ENCODE assay signal across 20 cellular contexts in the genomic region with DNA sequence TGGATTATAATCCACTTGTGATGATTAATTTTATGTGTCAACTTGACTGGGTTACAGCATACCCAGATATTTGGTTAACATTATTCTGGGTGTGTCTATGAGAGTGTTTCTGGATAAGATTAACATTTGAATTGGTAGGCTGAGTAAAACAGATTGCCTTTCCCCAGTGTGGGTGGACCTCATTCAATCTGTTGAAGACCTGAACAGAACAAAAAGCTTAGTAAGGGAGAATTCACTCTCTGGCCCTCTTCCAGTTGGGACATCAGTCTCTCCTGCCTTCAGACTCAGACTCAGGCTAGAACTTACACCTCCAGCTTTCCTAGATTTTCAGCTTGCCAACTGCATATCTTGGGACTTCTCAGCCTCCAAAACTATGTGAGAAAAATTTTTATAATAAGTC. TPM values are rescaled to one million over a fixed set of nuclear protein-coding genes. Genes with fewer than 3 reads are reported as not detected.
DNase-seq lines count a peak whose midpoint lies in the region; ATAC-seq lines count a peak whose summit lies in the region.
"Had no signal": no experiment of that assay in that cellular context is flagged by ENCODE, and none has a peak within 500 bp of the region (broad histone marks: within the 10 kb centered on the region; RNA-seq: fewer than 3 reads in every experiment).

No MANE protein-coding gene starts in this region.

- H3K4me3 ChIP-seq in HAP-1 = no peak overlapping the region
- H3K4me3 ChIP-seq: A549, GM12878, GM23248 had no signal

- ATAC-seq in esophagus mucosa (peak; percentile 50), GM19397 (IDR thresholded peaks at IDR 0.05; ENCODE audit: unreplicated experiment) (no peak)
- ATAC-seq: A549, GM12878 had no signal

- in situ Hi-C loops in HAP-1 (cut with MboI; ENCODE audit: low sequenced_read_pairs) = no loop called here

- DNase-seq in Ammon's horn (ENCODE audit: low spot score) (peak; percentile 22), HAP-1 (ENCODE audit: low spot score in 2 of 2) (peak; percentile 61 to 86), NCI-H2227 treated with DMSO at 0.1 percent for 48 hours (lab: John Stamatoyannopoulos, UW) (no peak)
- DNase-seq in activated CD8-positive, alpha-beta memory T cell treated with anti-CD3 and anti-CD28 coated beads for 24 hours = no peak
- DNase-seq: 8988T; ACHN; AML-193; C1 segment of cervical spinal cord; Calu3; CD4-positive, alpha-beta memory T cell; COR-L47; DMS79; EL; GDM1; GM23248; HCEC 1CT had no signal

- peaks cover 4% of the 10 kb centered on the region for H3K4me1 ChIP-seq in HAP-1

- no peaks in the 10 kb centered on the region for H3K9me3 ChIP-seq in HAP-1
- H3K9me3 ChIP-seq: A549 had no signal

- H3K36me3 ChIP-seq in HAP-1 (replicated peaks) = no peaks in the 10 kb centered on the region

- H3K27me3 ChIP-seq in HAP-1 (ENCODE audit: low read depth) = peaks cover 3% of the 10 kb centered on the region

RNA-seq across cellular contexts. Expression of a gene that starts 37.3 kb away (rescaled TPM):
- total RNA-seq in esophagus mucosa = 24.4 TPM

Comparison
In these comparisons a context has a peak if more than half of its experiments do, and no peak if none do; other contexts are left out.
1. DNase-seq: peak in Ammon's horn (single experiment) and HAP-1 (2 of 2); none in activated CD8-positive, alpha-beta memory T cell treated with anti-CD3 and anti-CD28 coated beads for 24 hours (single experiment) and NCI-H2227 treated with DMSO at 0.1 percent for 48 hours (single experiment).